In genomic region chr13:107271226-107271625, GRCh38 we compare ENCODE assay signal across 10 cellular contexts.
DNase-seq lines count a peak whose midpoint lies in the region; ATAC-seq and TF ChIP-seq lines count a peak whose summit lies in the region.
"Had no signal": no experiment of that assay in that cellular context is flagged by ENCODE, and none has a peak within 500 bp of the region (broad histone marks: within the 10 kb centered on the region; RNA-seq: fewer than 3 reads in every experiment).

No MANE protein-coding gene starts in this region.

- no peaks in the 10 kb centered on the region for H3K4me1 Mint-ChIP-seq in activated naive CD4-positive, alpha-beta T cell treated with anti-CD3 and anti-CD28 coated beads for 36 hours (ENCODE audit: low read depth)

- TF ChIP-seq POLR2A in right lobe of liver (IDR thresholded peaks at IDR 0.05) = no peak

- H3K4me1 ChIP-seq in fibroblast of lung (ENCODE audit: control insufficient read depth, extremely low read depth, insufficient read depth, low read length) (no peaks in the 10 kb centered on the region), right lobe of liver (no peaks in the 10 kb centered on the region)
- H3K4me1 ChIP-seq: spleen had no signal

- no peak overlapping the region for H3K4me3 Mint-ChIP-seq in activated naive CD4-positive, alpha-beta T cell treated with anti-CD3 and anti-CD28 coated beads for 36 hours

- no peaks in the 10 kb centered on the region for H3K36me3 Mint-ChIP-seq in activated naive CD4-positive, alpha-beta T cell treated with anti-CD3 and anti-CD28 coated beads for 36 hours (ENCODE audit: low read depth)

- H3K4me2 ChIP-seq in fibroblast of lung (ENCODE audit: extremely low read depth, insufficient read depth, low read length) = no peak overlapping the region

- DNase-seq in NCI-H2227 treated with DMSO at 0.1 percent for 48 hours (lab: John Stamatoyannopoulos, UW) (peak; percentile 0), NCI-H2227 (lab: John Stamatoyannopoulos, UW; ENCODE audit: unreplicated experiment) (no peak), OCI-M1 (lab: John Stamatoyannopoulos, UW) (peak; percentile 58), fibroblast of lung (ENCODE audit: low read depth in 2 of 2) (peak; percentile 44 to 74), pons (ENCODE audit: low spot score) (peak; percentile 8), right lobe of liver (no peak)
- no peak for DNase-seq in activated naive CD4-positive, alpha-beta T cell treated with anti-CD3 and anti-CD28 coated beads for 36 hours
- DNase-seq: NCI-H2171 treated with DMSO at 0.1 percent for 48 hours, spleen had no signal

- peaks cover 4% of the 10 kb centered on the region for H3K9me3 Mint-ChIP-seq in activated naive CD4-positive, alpha-beta T cell treated with anti-CD3 and anti-CD28 coated beads for 36 hours

- H3K9me3 ChIP-seq in fibroblast of lung (ENCODE audit: control insufficient read depth, insufficient read depth, low read depth, low read length) (no peaks in the 10 kb centered on the region), right lobe of liver (no peaks in the 10 kb centered on the region)

- intact Hi-C loops in right lobe of liver (cut with DNase I) = no loop called here
- intact Hi-C loops in activated naive CD4-positive, alpha-beta T cell treated with anti-CD3 and anti-CD28 coated beads for 36 hours (cut with micrococcal nuclease) = no loop called here

- ATAC-seq in right lobe of liver (no peak), HG02970 (IDR thresholded peaks at IDR 0.05; ENCODE audit: low FRiP score, unreplicated experiment) (no peak)

- no peaks in the 10 kb centered on the region for H3K36me3 ChIP-seq in fibroblast of lung (ENCODE audit: control insufficient read depth, insufficient read depth, low read length)
- no peaks in the 10 kb centered on the region for H3K36me3 ChIP-seq in right lobe of liver
- H3K36me3 ChIP-seq: spleen had no signal

- no peak overlapping the region for H3K27ac Mint-ChIP-seq in activated naive CD4-positive, alpha-beta T cell treated with anti-CD3 and anti-CD28 coated beads for 36 hours

- H3K4me3 ChIP-seq in fibroblast of lung (replicated peaks in 1 of 4; ENCODE audit: control extremely low read depth in 1 of 4, insufficient read depth in 1 of 4, low read depth in 3 of 4, low read length in 4 of 4) (no peak overlapping the region), right lobe of liver (no peak overlapping the region)
- H3K4me3 ChIP-seq: spleen had no signal

- no peak overlapping the region for H3K27ac ChIP-seq in fibroblast of lung (ENCODE audit: insufficient read depth, low read length)
- no peak overlapping the region for H3K27ac ChIP-seq in right lobe of liver
- H3K27ac ChIP-seq: spleen had no signal

- no peak overlapping the region for H2AFZ ChIP-seq in fibroblast of lung (ENCODE audit: low read length)

- no peaks in the 10 kb centered on the region for H3K79me2 ChIP-seq in fibroblast of lung (ENCODE audit: control insufficient read depth, insufficient read depth, low read length)

- H3K9ac ChIP-seq in fibroblast of lung (ENCODE audit: insufficient read depth, low read length) = no peak overlapping the region

- no peak for TF ChIP-seq CTCF in fibroblast of lung (conservative IDR thresholded peaks at IDR 0.05 in 1 of 2, IDR thresholded peaks at IDR 0.05 in 1 of 2; ENCODE audit: low read depth in 1 of 2, low read length in 2 of 2)
- no peak for TF ChIP-seq CTCF in right lobe of liver (IDR thresholded peaks at IDR 0.05)

- CTCF ChIA-PET in activated naive CD4-positive, alpha-beta T cell treated with anti-CD3 and anti-CD28 coated beads for 36 hours (lab: Charles Lee) = no interaction called here

- no peaks in the 10 kb centered on the region for H3K27me3 ChIP-seq in fibroblast of lung (ENCODE audit: control insufficient read depth, insufficient read depth, low read length)
- H3K27me3 ChIP-seq in right lobe of liver = no peaks in the 10 kb centered on the region
- H3K27me3 ChIP-seq: spleen had no signal

- 29% methylated on average over 2 of the region's 2 CpGs for WGBS in right lobe of liver (ENCODE audit: insufficient coverage, low coverage, low lambda C conversion rate, missing lambda C conversion rate)

- no peaks in the 10 kb centered on the region for H3K27me3 Mint-ChIP-seq in activated naive CD4-positive, alpha-beta T cell treated with anti-CD3 and anti-CD28 coated beads for 36 hours (ENCODE audit: low read depth)

- H4K20me1 ChIP-seq in fibroblast of lung (ENCODE audit: control insufficient read depth, extremely low read depth, insufficient read depth, low read length) = no peaks in the 10 kb centered on the region

Comparison
In these comparisons a context has a peak if more than half of its experiments do, and no peak if none do; other contexts are left out.
1. DNase-seq: peak in NCI-H2227 treated with DMSO at 0.1 percent for 48 hours (single experiment), OCI-M1 (single experiment), fibroblast of lung (2 of 2) and pons (single experiment); none in NCI-H2227 (single experiment), right lobe of liver (0 of 3) and activated naive CD4-positive, alpha-beta T cell treated with anti-CD3 and anti-CD28 coated beads for 36 hours (single experiment).